ENCODE assay signal across 18 cellular contexts in genomic region chr19:7333198-7334118, GRCh38. TPM values are rescaled to one million over a fixed set of nuclear protein-coding genes. Genes with fewer than 3 reads are reported as not detected.
DNase-seq lines count a peak whose midpoint lies in the region; ATAC-seq and TF ChIP-seq lines count a peak whose summit lies in the region.
"Had no signal": no experiment of that assay in that cellular context is flagged by ENCODE, and none has a peak within 500 bp of the region (broad histone marks: within the 10 kb centered on the region; RNA-seq: fewer than 3 reads in every experiment).

No MANE protein-coding gene starts in this region.

- H3K9me3 Mint-ChIP-seq in Calu3 (ENCODE audit: low read depth, unreplicated experiment), result no peaks in the 10 kb centered on the region
- H3K9me3 Mint-ChIP-seq in activated naive CD4-positive, alpha-beta T cell treated with anti-CD3 and anti-CD28 coated beads, Interleukin-2, amount 50 U/mL, for 72 hours, result no peaks in the 10 kb centered on the region

- H3K4me2 ChIP-seq in mammary epithelial cell (ENCODE audit: insufficient read depth, low read depth, low read length), result no peak overlapping the region

- no peaks in the 10 kb centered on the region for H3K4me1 Mint-ChIP-seq in Calu3 (ENCODE audit: low read depth, unreplicated experiment)

- H3K27me3 ChIP-seq in MG63, result peaks cover 13% of the 10 kb centered on the region; the same call in 1 of the 2 replicates
- H3K27me3 ChIP-seq in mammary epithelial cell (ENCODE audit: insufficient read depth, low read length), result no peaks in the 10 kb centered on the region
- no peaks in the 10 kb centered on the region for H3K27me3 ChIP-seq in right lobe of liver
- H3K27me3 ChIP-seq: colonic mucosa, transverse colon had no signal

- TF ChIP-seq POLR2A in right lobe of liver (IDR thresholded peaks at IDR 0.05), result no peak

- H3K36me3 ChIP-seq in MG63 (no peaks in the 10 kb centered on the region), mammary epithelial cell (ENCODE audit: insufficient read depth, low read length) (no peaks in the 10 kb centered on the region), right lobe of liver (no peaks in the 10 kb centered on the region)
- H3K36me3 ChIP-seq: colonic mucosa, transverse colon had no signal

- dilution Hi-C loops in mammary epithelial cell (cut with HindIII; ENCODE audit: low sequenced_read_pairs), result loop anchor here (10.0 kb wide), 2 partner anchors 69 to 449 kb away; partner anchors contain the start of gene ADGRE1

- H3K79me2 ChIP-seq in mammary epithelial cell (ENCODE audit: insufficient read depth, low read length), result no peaks in the 10 kb centered on the region

- CTCF ChIA-PET in Calu3 (lab: Charles Lee), result interaction anchor here (0.7 kb wide), 1 partner anchor 172 kb away, joined by 3 read pairs; no protein-coding TSS in a partner anchor
- CTCF ChIA-PET in mammary epithelial cell (lab: Charles Lee; ENCODE audit: low non-redundant PET), result no interaction called here

- H3K9ac ChIP-seq in mammary epithelial cell (ENCODE audit: insufficient read depth, low read length), result no peak overlapping the region
- H3K9ac ChIP-seq: GM23248 had no signal

- no peak overlapping the region for H3K27ac Mint-ChIP-seq in Calu3 (ENCODE audit: unreplicated experiment)
- no peak overlapping the region for H3K27ac Mint-ChIP-seq in activated naive CD4-positive, alpha-beta T cell treated with anti-CD3 and anti-CD28 coated beads, Interleukin-2, amount 50 U/mL, for 72 hours

- ATAC-seq in right lobe of liver, result peak; percentile 44 to 79 (median 59)
- ATAC-seq in GM21360 (IDR thresholded peaks at IDR 0.05; ENCODE audit: unreplicated experiment), result no peak
- ATAC-seq in GM18867 (IDR thresholded peaks at IDR 0.05; ENCODE audit: unreplicated experiment), result no peak
- no peak for ATAC-seq in activated naive CD4-positive, alpha-beta T cell treated with anti-CD3 and anti-CD28 coated beads, Interleukin-2, amount 50 U/mL, for 72 hours
- ATAC-seq: Panc1 had no signal

- no peak for TF ChIP-seq CTCF in Calu3 (IDR thresholded peaks at IDR 0.05; ENCODE audit: unreplicated experiment)
- no peak for TF ChIP-seq CTCF in mammary epithelial cell (conservative IDR thresholded peaks at IDR 0.05 in 1 of 2, IDR thresholded peaks at IDR 0.05 in 1 of 2; ENCODE audit: extremely low read depth in 1 of 2, insufficient read depth in 1 of 2, low read depth in 1 of 2, low read length in 2 of 2)
- TF ChIP-seq CTCF in right lobe of liver (IDR thresholded peaks at IDR 0.05), result no peak

- H3K4me1 ChIP-seq in mammary epithelial cell (ENCODE audit: insufficient read depth, low read length), result no peaks in the 10 kb centered on the region
- H3K4me1 ChIP-seq in right lobe of liver, result no peaks in the 10 kb centered on the region
- H3K4me1 ChIP-seq: colonic mucosa had no signal

- BruUV-seq in Calu3 (replicated peaks; lab: Mats Ljungman, UMichigan), result no TSS peak
- no TSS peak for BruUV-seq in mammary epithelial cell (replicated peaks; lab: Mats Ljungman, UMichigan)

- H2AFZ ChIP-seq in mammary epithelial cell (ENCODE audit: low read depth, low read length), result peak overlapping the region; percentile 44
- H2AFZ ChIP-seq: GM23248 had no signal

- intact Hi-C loops in Calu3 (cut with micrococcal nuclease; ENCODE audit: unreplicated experiment) (no loop called here), mammary epithelial cell (cut with micrococcal nuclease) (no loop called here), right lobe of liver (cut with DNase I) (no loop called here)

- H4K20me1 ChIP-seq in mammary epithelial cell (ENCODE audit: insufficient read depth, low read length), result no peaks in the 10 kb centered on the region

- no peaks in the 10 kb centered on the region for H3K36me3 Mint-ChIP-seq in Calu3 (ENCODE audit: insufficient read depth, unreplicated experiment)
- H3K36me3 Mint-ChIP-seq in activated naive CD4-positive, alpha-beta T cell treated with anti-CD3 and anti-CD28 coated beads, Interleukin-2, amount 50 U/mL, for 72 hours, result no peaks in the 10 kb centered on the region

- H3K9me3 ChIP-seq in MG63 (no peaks in the 10 kb centered on the region), mammary epithelial cell (replicated peaks; ENCODE audit: insufficient read depth, low read length) (no peaks in the 10 kb centered on the region), right lobe of liver (no peaks in the 10 kb centered on the region)
- H3K9me3 ChIP-seq: colonic mucosa, transverse colon had no signal

- H3K4me3 ChIP-seq in MG63 (no peak overlapping the region), mammary epithelial cell (replicated peaks in 1 of 3; ENCODE audit: insufficient read depth in 1 of 3, low read depth in 2 of 3, low read length in 3 of 3) (no peak overlapping the region), right lobe of liver (no peak overlapping the region)
- H3K4me3 ChIP-seq: colonic mucosa, GM23248, transverse colon had no signal

- no peak overlapping the region for H3K4me3 Mint-ChIP-seq in Calu3 (ENCODE audit: low read depth, unreplicated experiment)

- in situ Hi-C loops in mammary epithelial cell (cut with MboI; ENCODE audit: low sequenced_read_pairs in 2 of 2), result no loop called here

- peaks cover 20% of the 10 kb centered on the region for H3K27me3 Mint-ChIP-seq in Calu3 (ENCODE audit: unreplicated experiment)

- no peak overlapping the region for H3K27ac ChIP-seq in mammary epithelial cell (ENCODE audit: insufficient read depth, low read depth, low read length)
- peak overlapping the region in 1 of 3 donors; percentile 39 for H3K27ac ChIP-seq in right lobe of liver
- H3K27ac ChIP-seq: colonic mucosa, GM23248, transverse colon had no signal

- DNase-seq in Calu3, result peak; percentile 16
- peak; percentile 18 for DNase-seq in MG63
- DNase-seq in mammary epithelial cell, result peak; percentile 53
- peak in 1 of 3 donors; percentile 59 for DNase-seq in right lobe of liver
- no peak for DNase-seq in GOT3 (lab: John Stamatoyannopoulos, UW)
- no peak for DNase-seq in activated naive CD4-positive, alpha-beta T cell treated with anti-CD3 and anti-CD28 coated beads, Interleukin-2, amount 50 U/mL, for 72 hours (ENCODE audit: low spot score in 2 of 2)
- DNase-seq: activated CD4-positive, alpha-beta T cell treated with anti-CD3 and anti-CD28 coated beads for 4 hours; colonic mucosa; DND-41; GM23248; NCI-H1092; posterior cingulate gyrus; stimulated activated CD4-positive, alpha-beta T cell treated with anti-CD3 and anti-CD28 coated beads, Interleukin-1b, Interleukin-23, amount 100 ng/mL, for 48 hours; T-helper 2 cell; transverse colon had no signal

- 4% methylated on average over 6 of the region's 17 CpGs for WGBS in mammary epithelial cell (ENCODE audit: low coverage, missing lambda C conversion rate)
- 64% methylated on average over 11 of the region's 17 CpGs for WGBS in right lobe of liver (ENCODE audit: insufficient coverage, low coverage, low lambda C conversion rate, missing lambda C conversion rate)

RNA-seq across cellular contexts. Expression of gene ARHGEF18, which starts 15.3 kb away (rescaled TPM):
- total RNA-seq in Calu3 (2022) (31.9 and 34.9 TPM in 2 replicates), mammary epithelial cell (10 to 100 TPM; 36.0 to 50.2 TPM), right lobe of liver (10 to 100 TPM; 15.1 to 19.2 (median 17.7) TPM)
- 27.0 and 39.0 TPM in 2 replicates for total RNA-seq in MG63 (2014; rRNA removed; shearing (Covaris generic); ENCODE audit: low replicate concordance)
- 10.1 TPM for polyA plus RNA-seq in mammary epithelial cell
- 12.3 TPM for polyA minus RNA-seq in mammary epithelial cell
- 10 to 100 TPM; 30.1 to 36.0 TPM for total RNA-seq in activated naive CD4-positive, alpha-beta T cell treated with anti-CD3 and anti-CD28 coated beads, Interleukin-2, amount 50 U/mL, for 72 hours

RNA-seq across cellular contexts. Expression of gene INSR, which starts 39.2 kb away (rescaled TPM):
- total RNA-seq in Calu3 (2022) (7.4 and 8.4 TPM in 2 replicates), mammary epithelial cell (10 to 100 TPM in 1 of 2 donors, 1 to 10 TPM in 1; 9.3 to 20.7 TPM), right lobe of liver (100 to 1,000 TPM in 4 of 6 experiments, 10 to 100 TPM in 2; 82.7 to 121 (median 106) TPM)
- 3.9 and 7.6 TPM in 2 replicates for total RNA-seq in MG63 (2014; rRNA removed; shearing (Covaris generic); ENCODE audit: low replicate concordance)
- polyA plus RNA-seq in mammary epithelial cell, result 1.2 TPM
- polyA minus RNA-seq in mammary epithelial cell, result 3.6 TPM
- total RNA-seq in activated naive CD4-positive, alpha-beta T cell treated with anti-CD3 and anti-CD28 coated beads, Interleukin-2, amount 50 U/mL, for 72 hours, result 1 to 10 TPM; 3.6 TPM

Comparison
In these comparisons a context has a peak if more than half of its experiments do, and no peak if none do; other contexts are left out.
1. DNase-seq: peak in Calu3 (single experiment), MG63 (single experiment) and mammary epithelial cell (single experiment); none in GOT3 (single experiment) and activated naive CD4-positive, alpha-beta T cell treated with anti-CD3 and anti-CD28 coated beads, Interleukin-2, amount 50 U/mL, for 72 hours (0 of 2).
2. ATAC-seq: peak in right lobe of liver (4 of 4); none in GM21360 (single experiment), GM18867 (single experiment) and activated naive CD4-positive, alpha-beta T cell treated with anti-CD3 and anti-CD28 coated beads, Interleukin-2, amount 50 U/mL, for 72 hours (0 of 2).